In the genomic region with DNA sequence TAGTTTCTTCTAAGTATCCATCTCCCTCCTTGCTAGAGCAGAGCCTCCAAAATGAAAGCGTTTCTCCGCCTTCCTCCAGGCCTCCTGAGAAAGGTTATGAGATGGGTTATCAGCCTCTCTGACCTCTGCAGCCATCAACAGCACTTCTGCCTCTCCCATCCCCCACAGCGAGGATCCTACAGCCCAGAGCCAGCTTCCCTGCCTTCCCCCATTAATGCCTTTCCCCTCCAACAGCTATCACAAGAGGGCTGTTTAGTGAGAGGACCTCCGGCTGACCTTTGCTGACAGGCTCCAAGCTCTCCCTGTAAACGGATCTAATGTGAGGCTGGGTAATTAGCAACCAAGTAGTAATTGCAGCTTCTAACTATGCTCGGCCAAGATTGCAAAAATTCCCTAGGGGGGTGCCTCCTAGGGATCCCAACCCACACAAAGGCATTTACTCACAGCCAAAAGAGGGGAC, we compare ENCODE assay signal across 14 cellular contexts. TPM values are rescaled to one million over a fixed set of nuclear protein-coding genes. Genes with fewer than 3 reads are reported as not detected.
DNase-seq lines count a peak whose midpoint lies in the region; ATAC-seq, FAIRE-seq and TF ChIP-seq lines count a peak whose summit lies in the region.
"Had no signal": no experiment of that assay in that cellular context is flagged by ENCODE, and none has a peak within 500 bp of the region (broad histone marks: within the 10 kb centered on the region; RNA-seq: fewer than 3 reads in every experiment).

No MANE protein-coding gene starts in this region.

- H3K27ac Mint-ChIP-seq in HFFc6 = peak overlapping the region; percentile 97
- H3K27ac Mint-ChIP-seq in astrocyte (ENCODE audit: unreplicated experiment) = peak overlapping the region; percentile 86
- H3K27ac Mint-ChIP-seq: activated CD8-positive, alpha-beta T cell treated with anti-CD3 and anti-CD28 coated beads, Interleukin-2, amount 10 ng/mL, durations not matched to agents 7 days and 5 days; activated naive CD4-positive, alpha-beta T cell treated with anti-CD3 and anti-CD28 coated beads, Interleukin-2, amount 50 U/mL, for 72 hours had no signal

- H3K27me3 ChIP-seq in astrocyte (ENCODE audit: insufficient read depth, low read length) (no peaks in the 10 kb centered on the region), sigmoid colon (no peaks in the 10 kb centered on the region)
- H3K27me3 ChIP-seq in effector memory CD4-positive, alpha-beta T cell (replicated peaks; ENCODE audit: control insufficient read depth, insufficient read depth, low read length, poor library complexity, severe bottlenecking) = no peaks in the 10 kb centered on the region
- H3K27me3 ChIP-seq: left lung had no signal

- peaks cover 84% of the 10 kb centered on the region for H3K79me2 ChIP-seq in astrocyte (ENCODE audit: insufficient read depth, low read length)

- H3K4me3 ChIP-seq in astrocyte (ENCODE audit: insufficient read depth, low read depth, low read length) (no peak overlapping the region), sigmoid colon (no peak overlapping the region)
- no peak overlapping the region for H3K4me3 ChIP-seq in effector memory CD4-positive, alpha-beta T cell (ENCODE audit: insufficient read depth, low read depth, low read length, poor library complexity, severe bottlenecking)
- H3K4me3 ChIP-seq: left lung had no signal

- TF ChIP-seq POLR2A in sigmoid colon (IDR thresholded peaks at IDR 0.05) (no peak), erythroblast (IDR thresholded peaks at IDR 0.05; ENCODE audit: low read length) (no peak)

- H4K20me1 ChIP-seq in astrocyte (ENCODE audit: insufficient read depth, low read length) = peaks cover 51% of the 10 kb centered on the region

- H3K27ac ChIP-seq in astrocyte (ENCODE audit: low read depth, low read length) (no peak overlapping the region), sigmoid colon (peak overlapping the region; percentile 7 to 91 (median 86))
- H3K27ac ChIP-seq in effector memory CD4-positive, alpha-beta T cell (ENCODE audit: insufficient read depth, low read length, poor library complexity, severe bottlenecking) = no peak overlapping the region
- H3K27ac ChIP-seq: left lung had no signal

- H3K4me1 Mint-ChIP-seq in HFFc6 (ENCODE audit: low read depth) (peaks cover 83% of the 10 kb centered on the region), astrocyte (ENCODE audit: low read depth, unreplicated experiment) (peaks cover 32% of the 10 kb centered on the region)

- H3K4me1 ChIP-seq in astrocyte (ENCODE audit: insufficient read depth, low read length) (peaks cover 34% of the 10 kb centered on the region), sigmoid colon (peaks cover 0 to 82% (median 70%) of the 10 kb centered on the region in 4 donors)
- no peaks in the 10 kb centered on the region for H3K4me1 ChIP-seq in effector memory CD4-positive, alpha-beta T cell (ENCODE audit: control insufficient read depth, insufficient read depth, low read length, poor library complexity, severe bottlenecking)

- 72 to 77% methylated on average over 6 of the region's 6 CpGs for WGBS in sigmoid colon, 2 donors

- DNase-seq in HFFc6 (no peak), astrocyte (ENCODE audit: low read depth) (no peak), left kidney (ENCODE audit: low read depth, low spot score) (peak; percentile 79), sigmoid colon (no peak), erythroblast (lab: John Stamatoyannopoulos, UW) (no peak)
- no peak for DNase-seq in effector memory CD4-positive, alpha-beta T cell
- no peak for DNase-seq in stimulated activated CD4-positive, alpha-beta T cell treated with anti-CD3 and anti-CD28 coated beads, Interleukin-4, amount 100 ng/mL, for 4 hours
- DNase-seq: activated CD8-positive, alpha-beta T cell treated with anti-CD3 and anti-CD28 coated beads, Interleukin-2, amount 10 ng/mL, durations not matched to agents 7 days and 5 days; foreskin fibroblast; left lung; T-helper 9 cell had no signal

- no peak for TF ChIP-seq CTCF in HFFc6 (IDR thresholded peaks at IDR 0.05)
- no peak for TF ChIP-seq CTCF in astrocyte (IDR thresholded peaks at IDR 0.05; ENCODE audit: insufficient read depth, low read depth, low read length)
- no peak for TF ChIP-seq CTCF in sigmoid colon (IDR thresholded peaks at IDR 0.05)

- intact Hi-C loops in sigmoid colon (cut with DNase I) = loop anchor here (5.0 kb wide), 1 partner anchor 40 kb away; no protein-coding TSS in a partner anchor

- no peak for FAIRE-seq in astrocyte (lab: Jason Lieb, UNC)
- FAIRE-seq: colon had no signal

- H3K36me3 ChIP-seq in astrocyte (ENCODE audit: insufficient read depth, low read length) (no peaks in the 10 kb centered on the region), sigmoid colon (no peaks in the 10 kb centered on the region)
- no peaks in the 10 kb centered on the region for H3K36me3 ChIP-seq in effector memory CD4-positive, alpha-beta T cell (ENCODE audit: control insufficient read depth, insufficient read depth, low read length)
- H3K36me3 ChIP-seq: left lung had no signal

- H3K9ac ChIP-seq in astrocyte (ENCODE audit: low read length) = no peak overlapping the region

- H3K9me3 ChIP-seq in astrocyte (ENCODE audit: insufficient read depth, low read depth, low read length) (no peaks in the 10 kb centered on the region), sigmoid colon (no peaks in the 10 kb centered on the region)
- H3K9me3 ChIP-seq in effector memory CD4-positive, alpha-beta T cell (ENCODE audit: control insufficient read depth, low read length) = no peaks in the 10 kb centered on the region
- H3K9me3 ChIP-seq: left lung had no signal

- H3K4me3 Mint-ChIP-seq in HFFc6 (no peak overlapping the region; the same call in 1 of the 2 replicates), astrocyte (ENCODE audit: unreplicated experiment) (peak overlapping the region; percentile 6)
- H3K4me3 Mint-ChIP-seq: activated CD8-positive, alpha-beta T cell treated with anti-CD3 and anti-CD28 coated beads, Interleukin-2, amount 10 ng/mL, durations not matched to agents 7 days and 5 days had no signal

- H2AFZ ChIP-seq in astrocyte (ENCODE audit: low read depth, low read length) = no peak overlapping the region

- H3K27me3 Mint-ChIP-seq in HFFc6 (ENCODE audit: insufficient read depth) = peaks cover 4% of the 10 kb centered on the region
- H3K27me3 Mint-ChIP-seq in astrocyte (ENCODE audit: low read depth, unreplicated experiment) = no peaks in the 10 kb centered on the region

- ATAC-seq in GM21447 (IDR thresholded peaks at IDR 0.05; ENCODE audit: unreplicated experiment) = no peak
- ATAC-seq: activated CD8-positive, alpha-beta T cell treated with anti-CD3 and anti-CD28 coated beads, Interleukin-2, amount 10 ng/mL, durations not matched to agents 7 days and 5 days; activated naive CD4-positive, alpha-beta T cell treated with anti-CD3 and anti-CD28 coated beads, Interleukin-2, amount 50 U/mL, for 72 hours; left lung had no signal

- TF ChIP-seq EP300 in sigmoid colon (IDR thresholded peaks at IDR 0.05) = no peak

- H3K36me3 Mint-ChIP-seq in HFFc6 (ENCODE audit: low read depth) (peaks cover 6% of the 10 kb centered on the region), astrocyte (ENCODE audit: low read depth, unreplicated experiment) (no peaks in the 10 kb centered on the region)
- H3K36me3 Mint-ChIP-seq: activated naive CD4-positive, alpha-beta T cell treated with anti-CD3 and anti-CD28 coated beads, Interleukin-2, amount 50 U/mL, for 72 hours had no signal

- H3K9me3 Mint-ChIP-seq in HFFc6 (no peaks in the 10 kb centered on the region), astrocyte (ENCODE audit: unreplicated experiment) (no peaks in the 10 kb centered on the region)
- H3K9me3 Mint-ChIP-seq: activated naive CD4-positive, alpha-beta T cell treated with anti-CD3 and anti-CD28 coated beads, Interleukin-2, amount 50 U/mL, for 72 hours had no signal

- peak overlapping the region; percentile 45 for H3K4me2 ChIP-seq in astrocyte (ENCODE audit: low read length)

RNA-seq across cellular contexts. Expression of gene ZFHX3, which starts 55.8 kb away (rescaled TPM):
- total RNA-seq in HFFc6 (2021; fragmentation: NEBNext Ultra II Directional; extraction: Animal tissue kit (Norgen Biotek cat#: 25700)) = 10 to 100 TPM; 14.5 to 25.8 (median 15.8) TPM
- total RNA-seq in astrocyte (18.0 and 19.7 TPM in 2 replicates), sigmoid colon (10 to 100 TPM; 17.8 to 38.8 (median 19.1) TPM)
- 1 to 10 TPM in 2 of 3 donors, under 1 TPM in 1; 0.69 to 4.3 (median 1.2) TPM for polyA plus RNA-seq in sigmoid colon

Comparison
In these comparisons a context has a peak if more than half of its experiments do, and no peak if none do; other contexts are left out.
1. H3K27ac ChIP-seq: peak in sigmoid colon (4 of 4); none in astrocyte (single experiment) and effector memory CD4-positive, alpha-beta T cell (single experiment).